26 cellular contexts compared by ENCODE assay signal in the genomic region with DNA sequence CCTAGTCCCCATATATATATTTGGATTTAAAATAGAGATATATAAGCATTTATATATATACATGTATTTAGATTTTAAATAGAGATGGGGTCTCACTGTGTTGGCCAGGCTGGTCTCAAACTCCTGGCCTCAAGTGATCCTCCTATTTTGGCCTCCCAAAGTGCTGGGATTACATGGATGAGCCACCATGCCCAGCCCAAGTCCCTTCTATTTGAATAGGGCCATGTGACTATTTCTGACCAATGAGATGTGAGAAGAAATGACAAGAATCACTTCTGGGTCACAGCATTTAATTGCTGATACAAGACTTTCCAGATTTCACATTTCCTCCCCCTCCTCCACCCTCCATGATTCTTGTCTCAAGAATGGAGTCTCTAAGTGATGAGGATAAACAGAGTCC. TPM values are rescaled to one million over a fixed set of nuclear protein-coding genes. Genes with fewer than 3 reads are reported as not detected.
DNase-seq lines count a peak whose midpoint lies in the region; ATAC-seq and TF ChIP-seq lines count a peak whose summit lies in the region.
"Had no signal": no experiment of that assay in that cellular context is flagged by ENCODE, and none has a peak within 500 bp of the region (broad histone marks: within the 10 kb centered on the region; RNA-seq: fewer than 3 reads in every experiment).

No MANE protein-coding gene starts in this region.

- no peaks in the 10 kb centered on the region for H3K9me3 ChIP-seq in CD4-positive, alpha-beta memory T cell (ENCODE audit: control insufficient read depth in 1 of 2, low read length in 2 of 2)
- no peaks in the 10 kb centered on the region for H3K9me3 ChIP-seq in thoracic aorta
- H3K9me3 ChIP-seq in lower lobe of right lung, result no peaks in the 10 kb centered on the region
- H3K9me3 ChIP-seq: BE2C, BLaER1 had no signal

- POLR2A ChIA-PET in CD4-positive, alpha-beta memory T cell (lab: Charles Lee; ENCODE audit: partially characterized antibody), result interaction anchor here (1.0 kb wide), 1 partner anchor 21 kb away, joined by 3 read pairs; a partner anchor contains a TSS
- POLR2A ChIA-PET in T-cell (lab: Charles Lee), result no interaction called here

- CTCF ChIA-PET in CD4-positive, alpha-beta memory T cell (lab: Charles Lee; ENCODE audit: partially characterized antibody), result no interaction called here
- CTCF ChIA-PET in T-cell (lab: Charles Lee), result no interaction called here

- H3K4me1 Mint-ChIP-seq in CD4-positive, alpha-beta memory T cell, result peaks cover 0 to 3% (median 1%) of the 10 kb centered on the region in 4 donors
- peaks cover 0 to 3% (median 0%) of the 10 kb centered on the region in 3 donors for H3K4me1 Mint-ChIP-seq in T-cell
- H3K4me1 Mint-ChIP-seq in immature natural killer cell, result no peaks in the 10 kb centered on the region
- H3K4me1 Mint-ChIP-seq in stimulated activated effector memory CD8-positive, alpha-beta T cell treated with anti-CD3 and anti-CD28 coated beads, Interleukin-12 subunit alpha, Interleukin-12 subunit beta, amount 100 ng/mL, for 72 hours, result peaks cover 5% of the 10 kb centered on the region
- H3K4me1 Mint-ChIP-seq: CD14-positive monocyte had no signal

- no peak for ATAC-seq in T-cell (replicated peaks in 1 of 4)
- no peak for ATAC-seq in thoracic aorta (ENCODE audit: insufficient number of reproducible peaks, low FRiP score, low read depth)
- no peak for ATAC-seq in HG02623 (IDR thresholded peaks at IDR 0.05; ENCODE audit: unreplicated experiment)
- no peak for ATAC-seq in stimulated activated effector memory CD8-positive, alpha-beta T cell treated with anti-CD3 and anti-CD28 coated beads, Interleukin-12 subunit alpha, Interleukin-12 subunit beta, amount 100 ng/mL, for 72 hours
- ATAC-seq in lower lobe of right lung, result no peak
- ATAC-seq: GM12878 had no signal

- no peak overlapping the region for H3K4me3 ChIP-seq in CD4-positive, alpha-beta memory T cell (ENCODE audit: low read length in 2 of 2)
- H3K4me3 ChIP-seq in thoracic aorta, result no peak overlapping the region
- no peak overlapping the region for H3K4me3 ChIP-seq in lower lobe of right lung
- H3K4me3 ChIP-seq: BLaER1, GM12878 had no signal

- TF ChIP-seq CTCF in thoracic aorta (IDR thresholded peaks at IDR 0.05) (no peak), lower lobe of right lung (IDR thresholded peaks at IDR 0.05) (no peak)

- H3K36me3 Mint-ChIP-seq in CD4-positive, alpha-beta memory T cell, result peaks cover 27 to 28% of the 10 kb centered on the region in 2 donors
- H3K36me3 Mint-ChIP-seq in T-cell (peaks cover 33% of the 10 kb centered on the region), immature natural killer cell (peaks cover 16 to 24% (median 18%) of the 10 kb centered on the region in 3 donors)
- H3K36me3 Mint-ChIP-seq in stimulated activated effector memory CD8-positive, alpha-beta T cell treated with anti-CD3 and anti-CD28 coated beads, Interleukin-12 subunit alpha, Interleukin-12 subunit beta, amount 100 ng/mL, for 72 hours, result peaks cover 35% of the 10 kb centered on the region

- H3K27ac ChIP-seq in CD4-positive, alpha-beta memory T cell (ENCODE audit: low read depth, low read length), result no peak overlapping the region
- peak overlapping the region; percentile 23 to 30 for H3K27ac ChIP-seq in thoracic aorta
- H3K27ac ChIP-seq in lower lobe of right lung, result no peak overlapping the region
- H3K27ac ChIP-seq: BLaER1 had no signal

- no peak for DNase-seq in CD4-positive, alpha-beta memory T cell
- DNase-seq in T-cell, result no peak
- no peak for DNase-seq in immature natural killer cell
- DNase-seq in thoracic aorta (ENCODE audit: low spot score), result no peak
- DNase-seq in stimulated activated effector memory CD8-positive, alpha-beta T cell treated with anti-CD3 and anti-CD28 coated beads, Interleukin-12 subunit alpha, Interleukin-12 subunit beta, amount 100 ng/mL, for 72 hours (ENCODE audit: low spot score in 2 of 2), result no peak
- DNase-seq in NCI-H146 treated with DMSO at 0.1 percent for 48 hours (lab: John Stamatoyannopoulos, UW; ENCODE audit: unreplicated experiment), result no peak
- no peak for DNase-seq in lower lobe of right lung
- DNase-seq: 8988T; ACHN; BE2C; C1 segment of cervical spinal cord; CD4-positive, CD25-positive, alpha-beta regulatory T cell; CD8-positive, alpha-beta memory T cell; COR-L47; DMS 273 treated with DMSO at 0.1 percent for 48 hours; DMS153; DMS53; DMS79; DND-41; EL; GDM1 had no signal

- H3K4me1 ChIP-seq in CD4-positive, alpha-beta memory T cell (ENCODE audit: insufficient read depth, low read length), result no peaks in the 10 kb centered on the region
- H3K4me1 ChIP-seq in thoracic aorta (ENCODE audit: control insufficient read depth in 1 of 2, low read depth in 2 of 2) (peaks cover 10 to 17% of the 10 kb centered on the region in 2 donors), lower lobe of right lung (no peaks in the 10 kb centered on the region)
- H3K4me1 ChIP-seq: BE2C, BLaER1 had no signal

- peaks cover 0 to 2% (median 0%) of the 10 kb centered on the region in 8 donors for H3K9me3 Mint-ChIP-seq in CD4-positive, alpha-beta memory T cell
- H3K9me3 Mint-ChIP-seq in T-cell, result no peaks in the 10 kb centered on the region
- no peaks in the 10 kb centered on the region for H3K9me3 Mint-ChIP-seq in immature natural killer cell
- no peaks in the 10 kb centered on the region for H3K9me3 Mint-ChIP-seq in stimulated activated effector memory CD8-positive, alpha-beta T cell treated with anti-CD3 and anti-CD28 coated beads, Interleukin-12 subunit alpha, Interleukin-12 subunit beta, amount 100 ng/mL, for 72 hours
- H3K9me3 Mint-ChIP-seq: CD8-positive, alpha-beta memory T cell had no signal

- peaks cover 14% of the 10 kb centered on the region for H3K36me3 ChIP-seq in CD4-positive, alpha-beta memory T cell (ENCODE audit: insufficient read depth, low read length)
- H3K36me3 ChIP-seq in thoracic aorta (peaks cover 2% of the 10 kb centered on the region), lower lobe of right lung (peaks cover 34% of the 10 kb centered on the region)
- H3K36me3 ChIP-seq: BE2C had no signal

- H3K4me3 Mint-ChIP-seq in CD4-positive, alpha-beta memory T cell, result no peak overlapping the region
- no peak overlapping the region for H3K4me3 Mint-ChIP-seq in T-cell
- no peak overlapping the region for H3K4me3 Mint-ChIP-seq in immature natural killer cell
- H3K4me3 Mint-ChIP-seq in stimulated activated effector memory CD8-positive, alpha-beta T cell treated with anti-CD3 and anti-CD28 coated beads, Interleukin-12 subunit alpha, Interleukin-12 subunit beta, amount 100 ng/mL, for 72 hours, result no peak overlapping the region
- H3K4me3 Mint-ChIP-seq: CD14-positive monocyte; CD8-positive, alpha-beta memory T cell had no signal

- peak overlapping the region in 4 of 7 donors; percentile 4 to 43 (median 18) for H3K27ac Mint-ChIP-seq in CD4-positive, alpha-beta memory T cell
- peak overlapping the region; percentile 39 to 74 for H3K27ac Mint-ChIP-seq in T-cell
- H3K27ac Mint-ChIP-seq in immature natural killer cell, result peak overlapping the region in 5 of 6 donors; percentile 49 to 81 (median 56)
- no peak overlapping the region for H3K27ac Mint-ChIP-seq in stimulated activated effector memory CD8-positive, alpha-beta T cell treated with anti-CD3 and anti-CD28 coated beads, Interleukin-12 subunit alpha, Interleukin-12 subunit beta, amount 100 ng/mL, for 72 hours
- H3K27ac Mint-ChIP-seq: CD14-positive monocyte had no signal

- no peaks in the 10 kb centered on the region for H3K27me3 ChIP-seq in CD4-positive, alpha-beta memory T cell (ENCODE audit: insufficient read depth, low read length)
- H3K27me3 ChIP-seq in thoracic aorta (replicated peaks; ENCODE audit: insufficient read depth), result no peaks in the 10 kb centered on the region
- H3K27me3 ChIP-seq in lower lobe of right lung (ENCODE audit: low read depth), result no peaks in the 10 kb centered on the region
- H3K27me3 ChIP-seq: BE2C, BLaER1 had no signal

- intact Hi-C loops in CD4-positive, alpha-beta memory T cell (cut with micrococcal nuclease), result no loop called here
- intact Hi-C loops in lower lobe of right lung (cut with DNase I), result no loop called here

- H3K27me3 Mint-ChIP-seq in CD4-positive, alpha-beta memory T cell, result no peaks in the 10 kb centered on the region
- no peaks in the 10 kb centered on the region for H3K27me3 Mint-ChIP-seq in T-cell
- peaks cover 0 to 3% (median 2%) of the 10 kb centered on the region in 3 donors for H3K27me3 Mint-ChIP-seq in immature natural killer cell (ENCODE audit: low read depth in 3 of 3)

RNA-seq across cellular contexts. Expression of a gene that starts 6.4 kb away (rescaled TPM):
- 10 to 100 TPM; 18.2 to 20.7 TPM for total RNA-seq in CD4-positive, alpha-beta memory T cell
- polyA plus RNA-seq in CD4-positive, alpha-beta memory T cell, result 1 to 10 TPM; 2.2 to 4.6 TPM
- total RNA-seq in T-cell (10 to 100 TPM; 11.4 to 18.2 (median 16.8) TPM), thoracic aorta (1 to 10 TPM; 2.0 to 5.3 TPM), lower lobe of right lung (10.4 TPM)
- polyA plus RNA-seq in immature natural killer cell, result 1 to 10 TPM in 2 of 3 donors, under 1 TPM in 1; 0.83 to 3.8 (median 1.6) TPM

RNA-seq across cellular contexts. Expression of a gene that starts 21.4 kb away (rescaled TPM):
- total RNA-seq in CD4-positive, alpha-beta memory T cell, result 10 to 100 TPM; 38.6 to 40.0 TPM
- 10 to 100 TPM; 44.3 to 60.8 TPM for polyA plus RNA-seq in CD4-positive, alpha-beta memory T cell
- total RNA-seq in T-cell (10 to 100 TPM; 21.1 to 34.7 (median 24.0) TPM), thoracic aorta (1 to 10 TPM; 7.9 to 9.2 TPM), lower lobe of right lung (31.9 TPM)
- polyA plus RNA-seq in immature natural killer cell, result 10 to 100 TPM; 46.9 to 66.0 (median 56.1) TPM
- total RNA-seq: G401 had no signal

Comparison
In these comparisons a context has a peak if more than half of its experiments do, and no peak if none do; other contexts are left out.
1. H3K27ac ChIP-seq: peak in thoracic aorta (2 of 2); none in CD4-positive, alpha-beta memory T cell (single experiment) and lower lobe of right lung (single experiment).